1 cellular context compared by ENCODE assay signal in the genomic region with DNA sequence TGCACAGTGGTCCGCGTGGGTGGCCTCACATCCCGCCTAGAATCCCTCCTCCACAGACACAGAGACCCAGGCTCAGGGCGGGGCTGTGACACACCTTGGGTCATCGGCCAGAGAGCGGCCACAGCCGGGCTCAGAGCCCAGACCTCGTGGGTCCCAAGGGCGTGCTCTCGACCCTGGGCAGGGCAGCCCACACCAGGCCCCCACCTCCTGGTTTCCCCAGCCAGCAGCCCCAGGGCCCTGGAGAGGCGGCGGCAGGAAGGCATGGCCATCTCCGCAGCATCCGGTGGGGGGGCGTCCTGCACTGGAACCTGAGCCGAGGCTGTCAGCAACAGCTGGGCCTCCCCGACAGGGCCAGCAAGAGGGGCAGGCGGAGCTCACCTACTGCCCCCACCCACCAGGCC.
TF ChIP-seq lines count a peak whose summit lies in the region.

No MANE protein-coding gene starts in this region.

TF ChIP-seq in HEK293, 187 proteins besides CTCF, POLR2A, EP300 and RAD21 (continued from another document):
- TF ChIP-seq, protein P1, sequence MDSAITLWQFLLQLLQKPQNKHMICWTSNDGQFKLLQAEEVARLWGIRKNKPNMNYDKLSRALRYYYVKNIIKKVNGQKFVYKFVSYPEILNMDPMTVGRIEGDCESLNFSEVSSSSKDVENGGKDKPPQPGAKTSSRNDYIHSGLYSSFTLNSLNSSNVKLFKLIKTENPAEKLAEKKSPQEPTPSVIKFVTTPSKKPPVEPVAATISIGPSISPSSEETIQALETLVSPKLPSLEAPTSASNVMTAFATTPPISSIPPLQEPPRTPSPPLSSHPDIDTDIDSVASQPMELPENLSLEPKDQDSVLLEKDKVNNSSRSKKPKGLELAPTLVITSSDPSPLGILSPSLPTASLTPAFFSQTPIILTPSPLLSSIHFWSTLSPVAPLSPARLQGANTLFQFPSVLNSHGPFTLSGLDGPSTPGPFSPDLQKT (IDR thresholded peaks at IDR 0.05; ENCODE audit: borderline replicate concordance, low read depth, low read length) = no peak
- TF ChIP-seq ZNF510 (tag by site-specific recombination; IDR thresholded peaks at IDR 0.05; ENCODE audit: insufficient replicate concordance) = no peak
- TF ChIP-seq ZNF221 (tag by site-specific recombination; IDR thresholded peaks at IDR 0.05; ENCODE audit: borderline replicate concordance) = no peak
- no peak for TF ChIP-seq ZNF776 (tag by site-specific recombination; IDR thresholded peaks at IDR 0.05; ENCODE audit: borderline replicate concordance)
